ENCODE assay signal across 8 cellular contexts in the genomic region with DNA sequence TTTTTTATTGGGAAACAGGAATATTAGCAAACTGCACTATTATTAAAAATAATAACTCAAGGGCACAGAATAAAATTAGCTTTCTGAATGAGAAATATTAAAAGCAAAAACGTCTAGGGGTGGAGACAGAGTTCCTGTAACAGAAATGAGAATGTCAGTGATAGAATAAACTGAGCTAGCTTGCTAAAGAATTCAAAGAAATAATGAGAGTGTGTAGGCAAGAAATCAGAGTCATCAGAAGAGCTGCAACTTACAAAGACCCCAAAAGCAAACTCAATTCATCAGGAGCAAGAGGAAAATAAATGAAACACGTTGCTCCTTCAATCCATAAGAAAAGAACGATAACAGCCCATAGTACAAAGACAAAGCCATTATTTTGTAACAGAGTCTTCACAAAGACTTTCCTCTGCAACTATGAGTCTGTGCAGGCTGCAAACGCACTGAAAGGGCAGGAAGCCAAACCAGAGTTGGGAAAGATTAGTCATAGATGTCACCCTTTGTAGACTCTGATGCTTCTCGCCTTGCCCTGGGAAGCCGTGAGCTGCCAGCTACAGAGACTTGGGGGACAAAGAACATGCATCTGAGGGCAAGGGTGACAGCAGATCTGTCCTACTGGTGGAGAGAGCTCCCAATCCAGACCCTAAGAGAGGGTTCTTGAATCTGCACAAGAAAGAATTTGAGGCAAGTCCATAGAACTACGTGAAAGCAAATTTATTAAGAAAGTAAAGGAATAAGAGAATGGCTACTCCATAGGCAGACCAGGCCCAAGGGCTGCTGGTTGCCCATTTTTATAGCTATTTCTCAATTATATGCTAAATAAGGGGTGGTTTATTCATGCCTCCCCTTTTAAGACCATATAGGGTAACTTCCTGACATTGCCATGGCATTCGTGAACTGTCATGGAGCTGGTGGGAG. TPM values are rescaled to one million over a fixed set of nuclear protein-coding genes. Genes with fewer than 3 reads are reported as not detected.
DNase-seq lines count a peak whose midpoint lies in the region; ATAC-seq and TF ChIP-seq lines count a peak whose summit lies in the region.

No MANE protein-coding gene starts in this region.

- TF ChIP-seq CTCF in choroid plexus epithelial cell (conservative IDR thresholded peaks at IDR 0.05; ENCODE audit: low read depth, low read length) (no peak), mesothelial cell of epicardium (IDR thresholded peaks at IDR 0.05; ENCODE audit: unreplicated experiment) (no peak)

- no peaks in the 10 kb centered on the region for H3K27me3 ChIP-seq in aorta (ENCODE audit: control insufficient read depth in 1 of 2, insufficient read depth in 2 of 2, low read length in 1 of 2)

- H3K4me3 ChIP-seq in choroid plexus epithelial cell (ENCODE audit: low read depth, low read length), result no peak overlapping the region
- no peak overlapping the region for H3K4me3 ChIP-seq in aorta (ENCODE audit: low read length in 2 of 2)

- CTCF ChIA-PET in activated naive CD4-positive, alpha-beta T cell treated with anti-CD3 and anti-CD28 coated beads, Interleukin-2, amount 10 ng/mL, durations not matched to agents 7 days and 5 days (lab: Charles Lee), result no interaction called here
- CTCF ChIA-PET in HEK293T (lab: Yijun Ruan, JAX), result no interaction called here

- no peaks in the 10 kb centered on the region for H3K9me3 ChIP-seq in aorta (ENCODE audit: control insufficient read depth, low read length)

- peaks cover 0 to 4% of the 10 kb centered on the region in 2 donors for H3K4me1 ChIP-seq in aorta (ENCODE audit: control insufficient read depth in 1 of 2, insufficient read depth in 2 of 2, low read length in 2 of 2)

- no peak overlapping the region for H3K27ac ChIP-seq in aorta (ENCODE audit: low read depth in 1 of 2, low read length in 2 of 2)

- H3K9me3 Mint-ChIP-seq in activated naive CD4-positive, alpha-beta T cell treated with anti-CD3 and anti-CD28 coated beads, Interleukin-2, amount 50 U/mL, for 72 hours, result peaks cover 0 to 17% of the 10 kb centered on the region in 2 donors
- H3K9me3 Mint-ChIP-seq in activated naive CD4-positive, alpha-beta T cell treated with anti-CD3 and anti-CD28 coated beads, Interleukin-2, amount 10 ng/mL, durations not matched to agents 7 days and 5 days, result peaks cover 8% of the 10 kb centered on the region
- peaks cover 26% of the 10 kb centered on the region for H3K9me3 Mint-ChIP-seq in mesothelial cell of epicardium

- no peaks in the 10 kb centered on the region for H3K4me1 Mint-ChIP-seq in activated naive CD4-positive, alpha-beta T cell treated with anti-CD3 and anti-CD28 coated beads, Interleukin-2, amount 10 ng/mL, durations not matched to agents 7 days and 5 days
- peaks cover 25% of the 10 kb centered on the region for H3K4me1 Mint-ChIP-seq in mesothelial cell of epicardium

- H3K27me3 Mint-ChIP-seq in activated naive CD4-positive, alpha-beta T cell treated with anti-CD3 and anti-CD28 coated beads, Interleukin-2, amount 10 ng/mL, durations not matched to agents 7 days and 5 days, result no peaks in the 10 kb centered on the region
- no peaks in the 10 kb centered on the region for H3K27me3 Mint-ChIP-seq in mesothelial cell of epicardium (ENCODE audit: low read depth)

- peak; percentile 76 to 91 for ATAC-seq in activated naive CD4-positive, alpha-beta T cell treated with anti-CD3 and anti-CD28 coated beads, Interleukin-2, amount 50 U/mL, for 72 hours
- ATAC-seq in aorta (ENCODE audit: low FRiP score) (peak; percentile 83), HG03439 (IDR thresholded peaks at IDR 0.05; ENCODE audit: unreplicated experiment) (no peak), HG03469 (IDR thresholded peaks at IDR 0.05; ENCODE audit: unreplicated experiment) (no peak)

- 31 to 33% methylated on average over 8 of the region's 8 CpGs for WGBS in aorta, 2 donors

- H3K27ac Mint-ChIP-seq in activated naive CD4-positive, alpha-beta T cell treated with anti-CD3 and anti-CD28 coated beads, Interleukin-2, amount 50 U/mL, for 72 hours, result no peak overlapping the region
- H3K27ac Mint-ChIP-seq in activated naive CD4-positive, alpha-beta T cell treated with anti-CD3 and anti-CD28 coated beads, Interleukin-2, amount 10 ng/mL, durations not matched to agents 7 days and 5 days, result no peak overlapping the region
- H3K27ac Mint-ChIP-seq in mesothelial cell of epicardium, result peak overlapping the region; percentile 89

- intact Hi-C loops in aorta (cut with DNase I), result no loop called here

- POLR2A ChIA-PET in HEK293T (lab: Yijun Ruan, JAX), result no interaction called here

- H3K4me3 Mint-ChIP-seq in activated naive CD4-positive, alpha-beta T cell treated with anti-CD3 and anti-CD28 coated beads, Interleukin-2, amount 10 ng/mL, durations not matched to agents 7 days and 5 days, result no peak overlapping the region
- no peak overlapping the region for H3K4me3 Mint-ChIP-seq in mesothelial cell of epicardium

- no peaks in the 10 kb centered on the region for H3K36me3 Mint-ChIP-seq in activated naive CD4-positive, alpha-beta T cell treated with anti-CD3 and anti-CD28 coated beads, Interleukin-2, amount 50 U/mL, for 72 hours
- H3K36me3 Mint-ChIP-seq in activated naive CD4-positive, alpha-beta T cell treated with anti-CD3 and anti-CD28 coated beads, Interleukin-2, amount 10 ng/mL, durations not matched to agents 7 days and 5 days, result no peaks in the 10 kb centered on the region
- no peaks in the 10 kb centered on the region for H3K36me3 Mint-ChIP-seq in mesothelial cell of epicardium

- peak in 1 of 2 donors; percentile 22 for DNase-seq in activated naive CD4-positive, alpha-beta T cell treated with anti-CD3 and anti-CD28 coated beads, Interleukin-2, amount 50 U/mL, for 72 hours (ENCODE audit: low spot score in 2 of 2)
- DNase-seq in activated naive CD4-positive, alpha-beta T cell treated with anti-CD3 and anti-CD28 coated beads, Interleukin-2, amount 10 ng/mL, durations not matched to agents 7 days and 5 days, result no peak
- DNase-seq in choroid plexus epithelial cell (ENCODE audit: low read depth), result peak; percentile 97
- no peak for DNase-seq in mesothelial cell of epicardium (ENCODE audit: low spot score in 2 of 2, unreplicated experiment in 2 of 2)
- peak in 1 of 2 donors; percentile 70 for DNase-seq in aorta
- no peak for DNase-seq in HEK293T (ENCODE audit: extremely low spot score)

- no peaks in the 10 kb centered on the region for H3K36me3 ChIP-seq in aorta (ENCODE audit: control insufficient read depth in 1 of 2, insufficient read depth in 2 of 2, low read length in 1 of 2)

TF ChIP-seq in HEK293T, 16 proteins besides CTCF, POLR2A, EP300 and RAD21:
- no peak for TF ChIP-seq ZNF384 (IDR thresholded peaks at IDR 0.05)
- TF ChIP-seq LEF1 (IDR thresholded peaks at IDR 0.05; ENCODE audit: borderline replicate concordance), result no peak
- no peak for TF ChIP-seq BHLHE40 (IDR thresholded peaks at IDR 0.05; ENCODE audit: borderline replicate concordance)
- no peak for TF ChIP-seq L3MBTL2 (conservative IDR thresholded peaks at IDR 0.05)
- no peak for TF ChIP-seq SP1 (IDR thresholded peaks at IDR 0.05)
- no peak for TF ChIP-seq NFRKB (IDR thresholded peaks at IDR 0.05)
- TF ChIP-seq, protein P1, sequence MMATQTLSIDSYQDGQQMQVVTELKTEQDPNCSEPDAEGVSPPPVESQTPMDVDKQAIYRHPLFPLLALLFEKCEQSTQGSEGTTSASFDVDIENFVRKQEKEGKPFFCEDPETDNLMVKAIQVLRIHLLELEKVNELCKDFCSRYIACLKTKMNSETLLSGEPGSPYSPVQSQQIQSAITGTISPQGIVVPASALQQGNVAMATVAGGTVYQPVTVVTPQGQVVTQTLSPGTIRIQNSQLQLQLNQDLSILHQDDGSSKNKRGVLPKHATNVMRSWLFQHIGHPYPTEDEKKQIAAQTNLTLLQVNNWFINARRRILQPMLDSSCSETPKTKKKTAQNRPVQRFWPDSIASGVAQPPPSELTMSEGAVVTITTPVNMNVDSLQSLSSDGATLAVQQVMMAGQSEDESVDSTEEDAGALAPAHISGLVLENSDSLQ (IDR thresholded peaks at IDR 0.05), result no peak
- TF ChIP-seq FOXA1 (IDR thresholded peaks at IDR 0.05), result no peak
- no peak for TF ChIP-seq FOXK2 (IDR thresholded peaks at IDR 0.05)
- TF ChIP-seq ELF4 (IDR thresholded peaks at IDR 0.05), result no peak
- no peak for TF ChIP-seq SUZ12 (IDR thresholded peaks at IDR 0.05)
- TF ChIP-seq CTBP1 (IDR thresholded peaks at IDR 0.05; ENCODE audit: borderline replicate concordance), result no peak
- no peak for TF ChIP-seq HDGF (IDR thresholded peaks at IDR 0.05; ENCODE audit: borderline replicate concordance)
- TF ChIP-seq TARDBP (IDR thresholded peaks at IDR 0.05), result no peak
- no peak for TF ChIP-seq FOXM1 (IDR thresholded peaks at IDR 0.05; ENCODE audit: borderline replicate concordance)
- TF ChIP-seq ARNT (IDR thresholded peaks at IDR 0.05), result no peak

RNA-seq across cellular contexts. Expression of a gene that starts 40.8 kb away (rescaled TPM):
- total RNA-seq in activated naive CD4-positive, alpha-beta T cell treated with anti-CD3 and anti-CD28 coated beads, Interleukin-2, amount 50 U/mL, for 72 hours, result under 1 TPM in 1 of 2 donors, not detected in 1; 0.02 TPM
- total RNA-seq in mesothelial cell of epicardium (2.1 to 2.9 TPM (median 2.1 TPM) in 3 replicates), aorta (1 to 10 TPM; 1.1 to 6.9 TPM)
- polyA plus RNA-seq in aorta, result under 1 TPM in 1 of 2 donors, not detected in 1; 0.10 TPM

Comparison
In these comparisons a context has a peak if more than half of its experiments do, and no peak if none do; other contexts are left out.
1. ATAC-seq: peak in activated naive CD4-positive, alpha-beta T cell treated with anti-CD3 and anti-CD28 coated beads, Interleukin-2, amount 50 U/mL, for 72 hours (2 of 2) and aorta (single experiment); none in HG03439 (single experiment) and HG03469 (single experiment).